10 cellular contexts compared by ENCODE assay signal in the genomic region with DNA sequence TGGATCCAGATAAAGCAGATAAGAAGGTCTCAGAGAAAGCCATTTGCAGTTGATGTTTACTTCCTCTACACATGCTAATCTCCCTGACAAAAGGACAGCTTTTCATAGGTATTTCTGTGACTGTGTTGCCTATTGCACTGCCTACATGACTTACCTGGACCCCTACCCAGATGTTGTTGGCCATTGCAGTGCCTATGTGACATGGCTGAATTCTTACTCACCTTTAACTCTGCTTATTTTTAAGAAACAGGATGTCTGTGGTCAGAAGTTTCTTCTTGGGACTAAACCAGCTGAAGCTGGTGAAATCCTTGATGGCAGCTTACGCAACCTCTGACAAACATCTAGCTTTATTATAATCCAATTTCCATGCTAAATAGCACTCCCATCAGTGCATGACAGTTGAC. TPM values are rescaled to one million over a fixed set of nuclear protein-coding genes. Genes with fewer than 3 reads are reported as not detected.
DNase-seq lines count a peak whose midpoint lies in the region; ATAC-seq and TF ChIP-seq lines count a peak whose summit lies in the region.
"Not testable (repeated sequence)": the region's sequence is repeated elsewhere in the genome, so short reads cannot be mapped to it uniquely, and the experiment has no call there.
"Had no signal": no experiment of that assay in that cellular context is flagged by ENCODE, and none has a peak within 500 bp of the region (broad histone marks: within the 10 kb centered on the region; RNA-seq: fewer than 3 reads in every experiment).

No MANE protein-coding gene starts in this region.

- peaks cover 5 to 12% (median 6%) of the 10 kb centered on the region in 4 donors for H3K4me1 Mint-ChIP-seq in CD4-positive, alpha-beta memory T cell
- H3K4me1 Mint-ChIP-seq in activated T-cell treated with anti-CD3 and anti-CD28 coated beads, Interleukin-2, amount 50 U/mL, for 72 hours (ENCODE audit: low read depth), result not testable (repeated sequence)

- not testable (repeated sequence) for H3K9me3 Mint-ChIP-seq in CD4-positive, alpha-beta memory T cell; activated T-cell treated with anti-CD3 and anti-CD28 coated beads, Interleukin-2, amount 50 U/mL, for 72 hours

- TF ChIP-seq CTCF in mucosa of descending colon (IDR thresholded peaks at IDR 0.05), result not testable (repeated sequence)

- DNase-seq in CD4-positive, alpha-beta memory T cell, result peak; percentile 26 to 51 (median 36)
- peak; percentile 85 for DNase-seq in MV-4-11 (lab: John Stamatoyannopoulos, UW)
- peak; percentile 12 for DNase-seq in SIG-M5 (lab: John Stamatoyannopoulos, UW)
- not testable (repeated sequence) for DNase-seq in activated T-cell treated with anti-CD3 and anti-CD28 coated beads, Interleukin-2, amount 50 U/mL, for 72 hours; mucosa of descending colon; stimulated activated naive CD8-positive, alpha-beta T cell treated with anti-CD3 and anti-CD28 coated beads, Interleukin-15, Interleukin-2, amounts not matched to agents 100 U/mL and 50 U/mL, for 24 hours
- peak; percentile 34 for DNase-seq in central memory CD4-positive, alpha-beta T cell

- intact Hi-C loops in CD4-positive, alpha-beta memory T cell (cut with micrococcal nuclease); mucosa of descending colon (cut with DNase I, micrococcal nuclease): not testable (repeated sequence)

- peak overlapping the region in 6 of 7 donors; percentile 53 to 86 (median 74) for H3K27ac Mint-ChIP-seq in CD4-positive, alpha-beta memory T cell
- peak overlapping the region; percentile 80 for H3K27ac Mint-ChIP-seq in activated T-cell treated with anti-CD3 and anti-CD28 coated beads, Interleukin-2, amount 50 U/mL, for 72 hours

- not testable (repeated sequence) for H3K27ac ChIP-seq in CD4-positive, alpha-beta memory T cell (ENCODE audit: low read depth, low read length)

- ATAC-seq in activated CD4-positive, CD25-positive, alpha-beta regulatory T cell treated with anti-CD3 and anti-CD28 coated beads, Interleukin-2, amount 50 U/mL, for 24 hours, result peak; percentile 64 to 70
- ATAC-seq in activated T-cell treated with anti-CD3 and anti-CD28 coated beads, Interleukin-2, amount 50 U/mL, for 72 hours (replicated peaks in 1 of 2), result peak; percentile 84 to 87
- ATAC-seq in mucosa of descending colon, result peak; percentile 49
- peak; percentile 73 for ATAC-seq in stimulated activated naive CD8-positive, alpha-beta T cell treated with anti-CD3 and anti-CD28 coated beads, Interleukin-15, Interleukin-2, amounts not matched to agents 100 U/mL and 50 U/mL, for 24 hours

- H3K36me3 ChIP-seq in CD4-positive, alpha-beta memory T cell (ENCODE audit: insufficient read depth, low read length); mucosa of descending colon (ENCODE audit: low read depth): not testable (repeated sequence)

- not testable (repeated sequence) for H3K27me3 ChIP-seq in CD4-positive, alpha-beta memory T cell (ENCODE audit: insufficient read depth, low read length)

- peak overlapping the region in 4 of 8 donors; percentile 8 to 64 (median 30) for H3K4me3 Mint-ChIP-seq in CD4-positive, alpha-beta memory T cell
- H3K4me3 Mint-ChIP-seq in activated T-cell treated with anti-CD3 and anti-CD28 coated beads, Interleukin-2, amount 50 U/mL, for 72 hours, result peak overlapping the region in 1 of 2 donors; percentile 43

- H3K36me3 Mint-ChIP-seq in CD4-positive, alpha-beta memory T cell; activated T-cell treated with anti-CD3 and anti-CD28 coated beads, Interleukin-2, amount 50 U/mL, for 72 hours (ENCODE audit: insufficient read depth in 2 of 2): not testable (repeated sequence)

- H3K4me1 ChIP-seq in CD4-positive, alpha-beta memory T cell (ENCODE audit: insufficient read depth, low read length); mucosa of descending colon (ENCODE audit: low read depth): not testable (repeated sequence)

- not testable (repeated sequence) for H3K9me3 ChIP-seq in CD4-positive, alpha-beta memory T cell (ENCODE audit: control insufficient read depth in 1 of 2, low read length in 2 of 2); mucosa of descending colon

- H3K4me3 ChIP-seq in CD4-positive, alpha-beta memory T cell (ENCODE audit: low read length in 2 of 2); mucosa of descending colon: not testable (repeated sequence)

- CTCF ChIA-PET in CD4-positive, alpha-beta memory T cell (lab: Charles Lee; ENCODE audit: partially characterized antibody), result not testable (repeated sequence)

- POLR2A ChIA-PET in CD4-positive, alpha-beta memory T cell (lab: Charles Lee; ENCODE audit: partially characterized antibody), result not testable (repeated sequence)

- H3K27me3 Mint-ChIP-seq in CD4-positive, alpha-beta memory T cell; activated T-cell treated with anti-CD3 and anti-CD28 coated beads, Interleukin-2, amount 50 U/mL, for 72 hours (ENCODE audit: low read depth): not testable (repeated sequence)

RNA-seq across cellular contexts. Expression of a gene that starts 50.7 kb away (rescaled TPM):
- total RNA-seq in CD4-positive, alpha-beta memory T cell, result not detected
- under 1 TPM in 1 of 2 donors, not detected in 1; 0.65 TPM for polyA plus RNA-seq in CD4-positive, alpha-beta memory T cell
- not detected for total RNA-seq in activated T-cell treated with anti-CD3 and anti-CD28 coated beads, Interleukin-2, amount 50 U/mL, for 72 hours
- not detected for total RNA-seq in mucosa of descending colon
- total RNA-seq: OCI-LY7 had no signal
- polyA plus RNA-seq: A549 had no signal
